In the genomic region with DNA sequence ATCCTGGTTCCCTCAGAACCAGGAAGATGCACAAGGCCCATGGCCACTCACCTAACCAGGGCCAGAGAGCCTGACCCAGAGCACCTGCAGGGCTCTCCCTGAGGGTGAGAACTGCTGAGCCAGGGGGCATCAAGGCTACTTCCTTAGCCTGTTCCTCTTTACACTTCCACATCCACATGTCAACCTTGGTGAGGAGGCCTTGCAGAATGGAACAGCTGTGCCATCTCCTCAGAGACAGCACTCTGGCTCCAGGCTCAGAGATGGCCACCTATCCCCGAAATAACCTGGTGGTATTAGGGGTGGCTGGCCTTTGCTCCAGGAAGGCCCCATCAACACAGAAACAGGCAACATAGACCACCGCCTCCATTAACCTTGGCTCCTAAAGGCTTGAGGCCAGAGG, we compare ENCODE assay signal across 16 cellular contexts.
A peak's percentile ranks its signal among the peaks of the same experiment; 100 is the strongest.
DNase-seq lines count a peak whose midpoint lies in the region; ATAC-seq and TF ChIP-seq lines count a peak whose summit lies in the region.
"Had no signal": no experiment of that assay in that cellular context is flagged by ENCODE, and none has a peak within 500 bp of the region (broad histone marks: within the 10 kb centered on the region; RNA-seq: fewer than 3 reads in every experiment).

No MANE protein-coding gene starts in this region.

- H3K27me3 Mint-ChIP-seq in osteocyte (ENCODE audit: unreplicated experiment): peaks cover 28% of the 10 kb centered on the region

- H3K27ac ChIP-seq in esophagus muscularis mucosa (replicated peaks in 1 of 4) (peak overlapping the region; percentile 75 to 80 (median 77)), transverse colon (peak overlapping the region; percentile 56 to 79 (median 76))
- H3K27ac ChIP-seq: 22Rv1; BLaER1 treated with 17β-estradiol and CSF1 and Interleukin-3, amounts not matched to agents 10 nM and 100 nM had no signal

- H3K4me3 ChIP-seq in esophagus muscularis mucosa (no peak overlapping the region), transverse colon (no peak overlapping the region)
- H3K4me3 ChIP-seq: BLaER1 treated with 17β-estradiol and CSF1 and Interleukin-3, amounts not matched to agents 10 nM and 100 nM; GM12878; GM23338 had no signal

- H3K36me3 ChIP-seq in esophagus muscularis mucosa (no peaks in the 10 kb centered on the region), transverse colon (no peaks in the 10 kb centered on the region)
- H3K36me3 ChIP-seq: BLaER1 treated with 17β-estradiol and CSF1 and Interleukin-3, amounts not matched to agents 10 nM and 100 nM had no signal

- H3K27me3 ChIP-seq in esophagus muscularis mucosa: no peaks in the 10 kb centered on the region
- no peaks in the 10 kb centered on the region for H3K27me3 ChIP-seq in transverse colon
- H3K27me3 ChIP-seq: BLaER1 treated with 17β-estradiol and CSF1 and Interleukin-3, amounts not matched to agents 10 nM and 100 nM had no signal

- peaks cover 6% of the 10 kb centered on the region for H3K9me3 Mint-ChIP-seq in osteocyte (ENCODE audit: unreplicated experiment)
- H3K9me3 Mint-ChIP-seq: CD4-positive, CD25-positive, alpha-beta regulatory T cell; GM23338 had no signal

- no peak for ATAC-seq in left ventricle myocardium superior
- ATAC-seq in GM21367 (IDR thresholded peaks at IDR 0.05; ENCODE audit: unreplicated experiment): no peak
- ATAC-seq: GM12878, GM23338 had no signal

- H3K4me1 ChIP-seq in esophagus muscularis mucosa (peaks cover 4 to 57% (median 55%) of the 10 kb centered on the region in 4 donors), transverse colon (peaks cover 0 to 35% (median 20%) of the 10 kb centered on the region in 4 donors)

- H3K4me3 Mint-ChIP-seq in osteocyte (ENCODE audit: unreplicated experiment): no peak overlapping the region
- H3K4me3 Mint-ChIP-seq: CD4-positive, CD25-positive, alpha-beta regulatory T cell; GM23338 had no signal

- intact Hi-C loops in esophagus muscularis mucosa (cut with DNase I) (no loop called here), transverse colon (cut with DNase I; ENCODE audit: low total_unique reads) (no loop called here), left ventricle myocardium superior (cut with micrococcal nuclease) (no loop called here)

- in situ Hi-C loops in transverse colon (cut with MboI; ENCODE audit: low pct_ligation_motif_present in 1 of 4, low pct_unique_long_range_greater_than_20kb in 1 of 4, low sequenced_read_pairs in 3 of 4): no loop called here

- DNase-seq in SKM-1 treated with dmso at 0.1 percent for 144 hours (lab: John Stamatoyannopoulos, UW; ENCODE audit: unreplicated experiment) (peak; percentile 1), SKM-1 (lab: John Stamatoyannopoulos, UW; ENCODE audit: unreplicated experiment) (no peak), esophagus muscularis mucosa (ENCODE audit: extremely low spot score) (peak; percentile 89), osteocyte (ENCODE audit: extremely low spot score, unreplicated experiment) (peak; percentile 34), transverse colon (no peak), left ventricle myocardium superior (no peak), NOMO-1 treated with DMSO at 0.1 percent for 48 hours (lab: John Stamatoyannopoulos, UW; ENCODE audit: unreplicated experiment) (no peak)
- DNase-seq: Calu3; CD4-positive, CD25-positive, alpha-beta regulatory T cell; DMS79; H7 had no signal

- no peaks in the 10 kb centered on the region for H3K9me3 ChIP-seq in esophagus muscularis mucosa
- H3K9me3 ChIP-seq in transverse colon: no peaks in the 10 kb centered on the region

- TF ChIP-seq CTCF in esophagus muscularis mucosa (IDR thresholded peaks at IDR 0.05): no peak
- no peak for TF ChIP-seq CTCF in osteocyte (IDR thresholded peaks at IDR 0.05)
- no peak for TF ChIP-seq CTCF in transverse colon (IDR thresholded peaks at IDR 0.05)

- WGBS in esophagus muscularis mucosa: no CpG with 5 or more reads among the region's 2 CpGs
- WGBS in transverse colon (ENCODE audit: low coverage in 1 of 2), 2 donors: 40% methylated on average over 1 of the region's 2 CpGs; no CpG with 5 or more reads in 1 of the 2 donors

- no peak for TF ChIP-seq POLR2A in esophagus muscularis mucosa (IDR thresholded peaks at IDR 0.05; ENCODE audit: low read depth)
- TF ChIP-seq POLR2A in transverse colon (IDR thresholded peaks at IDR 0.05): no peak

- no peak overlapping the region for H3K27ac Mint-ChIP-seq in osteocyte (ENCODE audit: unreplicated experiment)
- H3K27ac Mint-ChIP-seq: GM23338 had no signal

- TF ChIP-seq EP300 in esophagus muscularis mucosa (IDR thresholded peaks at IDR 0.05) (no peak), transverse colon (IDR thresholded peaks at IDR 0.05; ENCODE audit: low read depth) (no peak)

- peaks cover 8% of the 10 kb centered on the region for H3K4me1 Mint-ChIP-seq in osteocyte (ENCODE audit: unreplicated experiment)
- H3K4me1 Mint-ChIP-seq: CD4-positive, CD25-positive, alpha-beta regulatory T cell; GM23338 had no signal

- H3K36me3 Mint-ChIP-seq in osteocyte (ENCODE audit: unreplicated experiment): no peaks in the 10 kb centered on the region
- H3K36me3 Mint-ChIP-seq: CD4-positive, CD25-positive, alpha-beta regulatory T cell had no signal

Comparison
In these comparisons a context has a peak if more than half of its experiments do, and no peak if none do; other contexts are left out.
1. DNase-seq: peak in SKM-1 treated with dmso at 0.1 percent for 144 hours (single experiment), esophagus muscularis mucosa (single experiment) and osteocyte (single experiment); none in SKM-1 (single experiment), transverse colon (single experiment), left ventricle myocardium superior (single experiment) and NOMO-1 treated with DMSO at 0.1 percent for 48 hours (single experiment).